ENCODE assay signal across 17 cellular contexts in genomic region chr7:27750336-27750735, GRCh38.
"Had no signal": no experiment of that assay in that cellular context is flagged by ENCODE, and none has a peak within 500 bp of the region (broad histone marks: within the 10 kb centered on the region; RNA-seq: fewer than 3 reads in every experiment).

No MANE protein-coding gene starts in this region.

- ATAC-seq: activated CD4-positive, CD25-positive, alpha-beta regulatory T cell treated with anti-CD3 and anti-CD28 coated beads, Interleukin-2, amount 50 U/mL, for 24 hours; left colon; right lobe of liver; stimulated activated naive B cell treated with anti-CD40 and anti-IgM and Interleukin-4, amounts not matched to agents 10 μg/mL and 1 μg/mL and 100 μg/mL, for 72 hours had no signal

- H3K9me3 ChIP-seq: ascending aorta, breast epithelium, right lobe of liver, tibial artery had no signal

- FAIRE-seq: frontal cortex, islet of Langerhans, urothelium cell line had no signal

- H3K27me3 ChIP-seq: ascending aorta, breast epithelium, right lobe of liver, tibial artery had no signal

- DNase-seq: activated CD4-positive, alpha-beta T cell treated with anti-CD3 and anti-CD28 coated beads, Interleukin-2, amount 50 U/mL, for 1 hour; activated naive CD4-positive, alpha-beta T cell treated with Interleukin-2 at 50 U/mL for 16 hours; cerebellar nuclear complex; effector memory CD4-positive, alpha-beta T cell; head of caudate nucleus; left colon; midbrain; right lobe of liver; stimulated activated CD4-positive, alpha-beta T cell treated with anti-CD3 and anti-CD28 coated beads, Interleukin-12 subunit alpha, Interleukin-12 subunit beta, amount 100 ng/mL, for 4 hours; stimulated activated naive B cell treated with anti-CD40 and anti-IgM and Interleukin-4, amounts not matched to agents 10 μg/mL and 1 μg/mL and 100 μg/mL, for 72 hours; tibial artery had no signal

- H3K4me3 ChIP-seq: ascending aorta, breast epithelium, right lobe of liver, tibial artery had no signal

- H3K27ac ChIP-seq: ascending aorta, breast epithelium, right lobe of liver, tibial artery had no signal

- H3K36me3 ChIP-seq: breast epithelium had no signal
